Comparison of ENCODE assay signal across 8 cellular contexts in the genomic region with DNA sequence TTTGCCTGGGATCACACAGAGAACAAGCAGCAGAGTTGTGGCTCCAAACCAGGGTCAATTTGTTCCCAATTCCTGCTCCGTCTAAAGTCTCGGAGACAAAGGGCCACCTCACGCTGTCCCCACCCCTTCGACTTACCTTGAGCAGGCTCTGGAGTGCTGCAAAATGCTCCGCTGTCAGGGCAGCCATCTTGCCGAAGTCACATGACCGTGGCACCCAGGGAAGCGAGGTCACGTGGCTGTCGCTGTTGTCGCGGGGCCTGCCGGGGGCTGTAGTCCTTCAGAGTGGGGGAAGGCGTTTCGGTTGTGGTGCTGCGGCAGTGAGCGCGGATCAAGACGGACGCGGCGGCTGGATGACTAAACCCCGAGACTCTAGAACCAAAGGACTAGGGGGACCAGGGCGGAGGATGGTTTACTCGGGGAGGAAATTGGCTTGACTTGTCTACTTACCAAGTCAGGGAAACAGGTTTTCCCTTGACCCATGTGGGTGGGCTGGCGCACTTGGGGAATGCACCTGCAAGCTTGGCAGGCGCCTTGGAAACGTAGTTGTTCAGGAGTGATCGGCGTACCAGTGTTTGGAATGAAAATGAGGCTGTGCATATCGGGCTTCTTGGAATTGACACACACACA. TPM values are rescaled to one million over a fixed set of nuclear protein-coding genes. Genes with fewer than 3 reads are reported as not detected.
DNase-seq lines count a peak whose midpoint lies in the region; ATAC-seq and TF ChIP-seq lines count a peak whose summit lies in the region.

Gene COMMD9, minus strand, starts transcription at position 199 of the 627 bp plus-strand sequence. Its CDS starts 12 bp downstream, at position 187.

- H3K36me3 Mint-ChIP-seq in endodermal cell (ENCODE audit: low read depth), result no peaks in the 10 kb centered on the region

- no peak within 1 kb of the TSS for H2AK5ac ChIP-seq in mesendoderm (ENCODE audit: low read length)

- no peaks in the 10 kb centered on the region for H3K9me3 ChIP-seq in NT2/D1 (ENCODE audit: insufficient read depth, low read length)
- H3K9me3 ChIP-seq in endodermal cell (ENCODE audit: control insufficient read depth, low read length), result no peaks in the 10 kb centered on the region

- no peak within 1 kb of the TSS for H4K5ac ChIP-seq in mesendoderm (ENCODE audit: low read length)

- peak; percentile 99 for ATAC-seq in GM21381 (IDR thresholded peaks at IDR 0.05; ENCODE audit: unreplicated experiment)

- H3K27me3 ChIP-seq in NT2/D1 (ENCODE audit: insufficient read depth, insufficient read length) (peaks cover 30% of the 10 kb centered on the region), endodermal cell (ENCODE audit: control insufficient read depth, insufficient read depth, low read length, poor library complexity, severe bottlenecking) (peaks cover 35% of the 10 kb centered on the region), mesendoderm (ENCODE audit: insufficient read depth, low read length, poor library complexity) (no peaks in the 10 kb centered on the region)

- H3K4me1 ChIP-seq in NT2/D1 (ENCODE audit: insufficient read depth, insufficient read length) (no peaks in the 10 kb centered on the region), endodermal cell (ENCODE audit: control insufficient read depth, insufficient read depth, low read length) (no peaks in the 10 kb centered on the region), mesendoderm (ENCODE audit: control insufficient read depth, low read depth, low read length) (no peaks in the 10 kb centered on the region)

- H3K4me2 ChIP-seq in mesendoderm (ENCODE audit: low read length), result peak within 1 kb of the TSS; percentile 52

- no peak within 1 kb of the TSS for H4K8ac ChIP-seq in mesendoderm (ENCODE audit: low read depth, low read length)

- peak within 1 kb of the TSS; percentile 50 for H3K56ac ChIP-seq in mesendoderm (ENCODE audit: low read length)

- H3K36me3 ChIP-seq in NT2/D1 (ENCODE audit: insufficient read depth, insufficient read length, low read length) (no peaks in the 10 kb centered on the region), endodermal cell (ENCODE audit: control insufficient read depth, insufficient read depth, low read length) (no peaks in the 10 kb centered on the region), mesendoderm (ENCODE audit: control insufficient read depth, insufficient read depth, low read length) (no peaks in the 10 kb centered on the region)

- H3K4ac ChIP-seq in mesendoderm (ENCODE audit: low read depth, low read length), result no peak within 1 kb of the TSS

- H3K27me3 Mint-ChIP-seq in endodermal cell (ENCODE audit: insufficient read depth), result peaks cover 24% of the 10 kb centered on the region

- H3K4me1 Mint-ChIP-seq in endodermal cell, result peaks cover 5% of the 10 kb centered on the region

- H3K9ac ChIP-seq in NT2/D1 (ENCODE audit: insufficient read length, low read depth) (peak within 1 kb of the TSS; percentile 50), endodermal cell (ENCODE audit: extremely low read depth, low read length, poor library complexity, severe bottlenecking) (peak within 1 kb of the TSS; percentile 83), mesendoderm (ENCODE audit: low read length) (peak within 1 kb of the TSS; percentile 57)

- peak within 1 kb of the TSS; percentile 82 for H3K4me3 ChIP-seq in NT2/D1 (ENCODE audit: insufficient read length, low read depth)
- H3K4me3 ChIP-seq in endodermal cell (ENCODE audit: low read length), result peak within 1 kb of the TSS; percentile 98
- H3K4me3 ChIP-seq in mesendoderm (ENCODE audit: low read length), result peak within 1 kb of the TSS; percentile 58

- no peak within 1 kb of the TSS for H2BK120ac ChIP-seq in mesendoderm (ENCODE audit: low read depth, low read length)

- no peak within 1 kb of the TSS for H2BK15ac ChIP-seq in mesendoderm (replicated peaks; ENCODE audit: low read depth)

- H3K27ac Mint-ChIP-seq in endodermal cell, result peak within 1 kb of the TSS; percentile 97

- no peak within 1 kb of the TSS for H2BK5ac ChIP-seq in mesendoderm (ENCODE audit: low read length)

- no peak for TF ChIP-seq CTCF in endodermal cell (conservative IDR thresholded peaks at IDR 0.05)

- H3K79me1 ChIP-seq in mesendoderm (ENCODE audit: low read length), result no peaks in the 10 kb centered on the region

- peak within 1 kb of the TSS; percentile 81 for H3K4me3 Mint-ChIP-seq in endodermal cell

- no peak within 1 kb of the TSS for H3K23ac ChIP-seq in mesendoderm (ENCODE audit: low read length)

- H3K79me2 ChIP-seq in mesendoderm (ENCODE audit: control insufficient read depth, insufficient read depth, low read length), result no peaks in the 10 kb centered on the region

- no peaks in the 10 kb centered on the region for H3K9me3 Mint-ChIP-seq in endodermal cell

- DNase-seq in COR-L47 (lab: John Stamatoyannopoulos, UW) (peak; percentile 91), HUDEP-2 (lab: John Stamatoyannopoulos, UW; ENCODE audit: unreplicated experiment in 76 of 76) (peak in 75 of 76 experiments; percentile 4 to 94 (median 85)), NT2/D1 (ENCODE audit: low read depth, low spot score) (peak; percentile 92), endodermal cell (peak; percentile 99), mesendoderm (peak; percentile 97)
- peak; percentile 78 for DNase-seq in activated CD8-positive, alpha-beta memory T cell treated with anti-CD3 and anti-CD28 coated beads, Interleukin-2, amount 50 U/mL, for 1 hour (ENCODE audit: extremely low read depth)
- peak; percentile 89 for DNase-seq in stimulated activated CD8-positive, alpha-beta memory T cell treated with anti-CD3 and anti-CD28 coated beads, Interleukin-15, amount 100 ng/mL, for 1 hour (ENCODE audit: low read depth)

- H3K18ac ChIP-seq in mesendoderm (ENCODE audit: low read length), result no peak within 1 kb of the TSS

- no peak within 1 kb of the TSS for H3K27ac ChIP-seq in endodermal cell (ENCODE audit: low read depth, low read length)
- H3K27ac ChIP-seq in mesendoderm (ENCODE audit: low read depth, low read length), result no peak within 1 kb of the TSS

- 0 to 3% methylated on average over 13 to 31 of the region's 31 CpGs for WGBS in endodermal cell (ENCODE audit: insufficient coverage in 1 of 2, insufficient read length in 1 of 2), 2 experiments
- WGBS in mesendoderm (ENCODE audit: extremely low coverage, insufficient coverage, low lambda C conversion rate), result no CpG with 5 or more reads among the region's 31 CpGs

RNA-seq across cellular contexts. Expression of gene COMMD9, which starts in this region (rescaled TPM):
- total RNA-seq in endodermal cell, result 10 to 100 TPM; 32.3 to 53.5 TPM
- polyA plus RNA-seq in endodermal cell (2013, experiment 1 of 2), result 34.0 TPM
- polyA plus RNA-seq in endodermal cell (2013, experiment 2 of 2), result 31.4 TPM
- polyA plus RNA-seq in mesendoderm (2013, experiment 1 of 2), result 45.4 TPM
- polyA plus RNA-seq in mesendoderm (2013, experiment 2 of 2), result 39.6 TPM
